Comparison of ENCODE assay signal across 7 cellular contexts in genomic region chr3:157176108-157176507, GRCh38. TPM values are rescaled to one million over a fixed set of nuclear protein-coding genes. Genes with fewer than 3 reads are reported as not detected.
A peak's percentile ranks its signal among the peaks of the same experiment; 100 is the strongest.
DNase-seq lines count a peak whose midpoint lies in the region; ATAC-seq and TF ChIP-seq lines count a peak whose summit lies in the region.

No MANE protein-coding gene starts in this region.

- H3K36me3 ChIP-seq in iPS-15b (ENCODE audit: control insufficient read depth, insufficient read depth, low read length): no peaks in the 10 kb centered on the region

- H3K4me3 ChIP-seq in HFF-Myc (replicated peaks; ENCODE audit: low read depth, low read length) (peak overlapping the region; percentile 71), iPS-15b (ENCODE audit: low read depth, low read length) (peak overlapping the region; percentile 93)

- peaks cover 9% of the 10 kb centered on the region for H3K9me3 Mint-ChIP-seq in activated CD4-positive, alpha-beta memory T cell treated with anti-CD3 and anti-CD28 coated beads, Interleukin-2, amount 10 ng/mL, durations not matched to agents 7 days and 5 days
- H3K9me3 Mint-ChIP-seq in stimulated activated naive CD8-positive, alpha-beta T cell treated with anti-CD3 and anti-CD28 coated beads, Interleukin-15, amount 100 ng/mL, for 72 hours: no peaks in the 10 kb centered on the region

- no peak for TF ChIP-seq POLR2A in erythroblast (IDR thresholded peaks at IDR 0.05; ENCODE audit: low read length)

- H3K9ac ChIP-seq in iPS-15b (ENCODE audit: low read depth, low read length): peak overlapping the region; percentile 47

- peak overlapping the region; percentile 89 for H3K4me3 Mint-ChIP-seq in activated CD4-positive, alpha-beta memory T cell treated with anti-CD3 and anti-CD28 coated beads, Interleukin-2, amount 10 ng/mL, durations not matched to agents 7 days and 5 days
- H3K4me3 Mint-ChIP-seq in stimulated activated naive CD8-positive, alpha-beta T cell treated with anti-CD3 and anti-CD28 coated beads, Interleukin-15, amount 100 ng/mL, for 72 hours: peak overlapping the region; percentile 85 to 95

- no peak for TF ChIP-seq CTCF in HFF-Myc (IDR thresholded peaks at IDR 0.05; ENCODE audit: low read depth, low read length, missing control alignments)

- no peak for ATAC-seq in stimulated activated naive CD8-positive, alpha-beta T cell treated with anti-CD3 and anti-CD28 coated beads, Interleukin-15, amount 100 ng/mL, for 72 hours

- peaks cover 2% of the 10 kb centered on the region for H3K27me3 Mint-ChIP-seq in activated CD4-positive, alpha-beta memory T cell treated with anti-CD3 and anti-CD28 coated beads, Interleukin-2, amount 10 ng/mL, durations not matched to agents 7 days and 5 days
- no peaks in the 10 kb centered on the region for H3K27me3 Mint-ChIP-seq in stimulated activated naive CD8-positive, alpha-beta T cell treated with anti-CD3 and anti-CD28 coated beads, Interleukin-15, amount 100 ng/mL, for 72 hours

- POLR2A ChIA-PET in activated CD4-positive, alpha-beta memory T cell treated with anti-CD3 and anti-CD28 coated beads, Interleukin-2, amount 10 ng/mL, durations not matched to agents 7 days and 5 days (lab: Charles Lee): interaction anchor here (0.7 to 7.5 kb wide), 21 partner anchors 11 to 1627 kb away, joined by 3 to 830 read pairs (median 10); partner anchors contain the start of genes CCNL1, SSR3 and TIPARP

- peak overlapping the region; percentile 97 for H3K27ac Mint-ChIP-seq in activated CD4-positive, alpha-beta memory T cell treated with anti-CD3 and anti-CD28 coated beads, Interleukin-2, amount 10 ng/mL, durations not matched to agents 7 days and 5 days
- peak overlapping the region; percentile 98 to 99 for H3K27ac Mint-ChIP-seq in stimulated activated naive CD8-positive, alpha-beta T cell treated with anti-CD3 and anti-CD28 coated beads, Interleukin-15, amount 100 ng/mL, for 72 hours

- peaks cover 3% of the 10 kb centered on the region for H3K9me3 ChIP-seq in iPS-15b (ENCODE audit: control insufficient read depth, insufficient read depth, low read length)

- H3K4me1 ChIP-seq in iPS-15b (ENCODE audit: control insufficient read depth, insufficient read depth, low read length): peaks cover 2% of the 10 kb centered on the region

- H3K36me3 Mint-ChIP-seq in activated CD4-positive, alpha-beta memory T cell treated with anti-CD3 and anti-CD28 coated beads, Interleukin-2, amount 10 ng/mL, durations not matched to agents 7 days and 5 days (ENCODE audit: low read depth): peaks cover 32% of the 10 kb centered on the region

- DNase-seq in HFF-Myc (ENCODE audit: extremely low read depth, low read depth) (no peak), erythroblast (lab: John Stamatoyannopoulos, UW) (no peak), islet precursor cell (no peak), retina (no peak)
- DNase-seq in activated CD4-positive, alpha-beta memory T cell treated with anti-CD3 and anti-CD28 coated beads, Interleukin-2, amount 10 ng/mL, durations not matched to agents 7 days and 5 days: no peak
- no peak for DNase-seq in stimulated activated naive CD8-positive, alpha-beta T cell treated with anti-CD3 and anti-CD28 coated beads, Interleukin-15, amount 100 ng/mL, for 72 hours

- no peaks in the 10 kb centered on the region for H3K27me3 ChIP-seq in iPS-15b (ENCODE audit: control insufficient read depth, insufficient read depth, low read length)

- CTCF ChIA-PET in activated CD4-positive, alpha-beta memory T cell treated with anti-CD3 and anti-CD28 coated beads, Interleukin-2, amount 10 ng/mL, durations not matched to agents 7 days and 5 days (lab: Charles Lee): interaction anchor here (1.3 to 6.0 kb wide), 5 partner anchors 15 to 621 kb away, joined by 3 to 92 read pairs (median 9); partner anchors contain the start of genes CCNL1, SSR3 and TIPARP

- H3K4me1 Mint-ChIP-seq in activated CD4-positive, alpha-beta memory T cell treated with anti-CD3 and anti-CD28 coated beads, Interleukin-2, amount 10 ng/mL, durations not matched to agents 7 days and 5 days: peaks cover 21% of the 10 kb centered on the region
- H3K4me1 Mint-ChIP-seq in stimulated activated naive CD8-positive, alpha-beta T cell treated with anti-CD3 and anti-CD28 coated beads, Interleukin-15, amount 100 ng/mL, for 72 hours: peaks cover 35% of the 10 kb centered on the region

RNA-seq across cellular contexts. Expression of gene CCNL1, which starts 16.2 kb away (rescaled TPM):
- 100 to 1,000 TPM; 223 to 249 TPM for total RNA-seq in activated CD4-positive, alpha-beta memory T cell treated with anti-CD3 and anti-CD28 coated beads, Interleukin-2, amount 10 ng/mL, durations not matched to agents 7 days and 5 days
